Comparison of ENCODE assay signal across 23 cellular contexts in genomic region chr11:45984192-45984591, GRCh38.
A peak's percentile ranks its signal among the peaks of the same experiment; 100 is the strongest.
DNase-seq lines count a peak whose midpoint lies in the region; ATAC-seq and TF ChIP-seq lines count a peak whose summit lies in the region.
"Had no signal": no experiment of that assay in that cellular context is flagged by ENCODE, and none has a peak within 500 bp of the region (broad histone marks: within the 10 kb centered on the region; RNA-seq: fewer than 3 reads in every experiment).

No MANE protein-coding gene starts in this region.

- peaks cover 7% of the 10 kb centered on the region for H3K36me3 Mint-ChIP-seq in brain
- peaks cover 0 to 18% (median 4%) of the 10 kb centered on the region in 3 donors for H3K36me3 Mint-ChIP-seq in naive thymus-derived CD8-positive, alpha-beta T cell
- H3K36me3 Mint-ChIP-seq: activated naive CD4-positive, alpha-beta T cell treated with anti-CD3 and anti-CD28 coated beads, Interleukin-2, amount 50 U/mL, for 72 hours had no signal

- no peak for TF ChIP-seq CTCF in HEK293 (tag by site-specific recombination; IDR thresholded peaks at IDR 0.05)
- no peak for TF ChIP-seq CTCF in brain (conservative IDR thresholded peaks at IDR 0.05)

- DNase-seq in DMS 273 (lab: John Stamatoyannopoulos, UW; ENCODE audit: unreplicated experiment) (peak; percentile 59), occipital lobe (lab: John Stamatoyannopoulos, UW) (no peak), DMS153 (lab: John Stamatoyannopoulos, UW) (no peak)
- DNase-seq in naive thymus-derived CD8-positive, alpha-beta T cell, result no peak
- DNase-seq: activated CD4-positive, alpha-beta T cell treated with anti-CD3 and anti-CD28 coated beads for 48 hours; effector memory CD4-positive, alpha-beta T cell; foreskin melanocyte; GOT3; hippocampal formation; NCI-H1092; NCI-H187; NCI-H226; stimulated activated CD8-positive, alpha-beta memory T cell treated with anti-CD3 and anti-CD28 coated beads, Interleukin-4, amount 100 ng/mL, for 48 hours; stomach had no signal

- H3K4me1 Mint-ChIP-seq in brain, result peaks cover 69% of the 10 kb centered on the region
- H3K4me1 Mint-ChIP-seq in naive thymus-derived CD8-positive, alpha-beta T cell, result peaks cover 4 to 33% (median 17%) of the 10 kb centered on the region in 4 donors

- H3K27ac Mint-ChIP-seq in brain, result peak overlapping the region; percentile 37 to 95 (median 91)
- peak overlapping the region in 1 of 10 donors; percentile 71 for H3K27ac Mint-ChIP-seq in naive thymus-derived CD8-positive, alpha-beta T cell
- H3K27ac Mint-ChIP-seq: activated T-helper 1 cell treated with anti-CD3 and anti-CD28 coated beads, Interleukin-12 subunit alpha, Interleukin-12 subunit beta, Interleukin-2, Interleukin-4 antibody, amounts not matched to agents 30 ng/mL and 10 ng/mL and 1 ng/mL, durations not matched to agents 14 hours and 24 hours and 36 hours had no signal

- H3K4me3 Mint-ChIP-seq in brain, result peak overlapping the region in 4 of 5 experiments; percentile 19 to 76 (median 60)
- H3K4me3 Mint-ChIP-seq in naive thymus-derived CD8-positive, alpha-beta T cell, result no peak overlapping the region
- H3K4me3 Mint-ChIP-seq: activated T-helper 1 cell treated with anti-CD3 and anti-CD28 coated beads, Interleukin-12 subunit alpha, Interleukin-12 subunit beta, Interleukin-2, Interleukin-4 antibody, amounts not matched to agents 30 ng/mL and 10 ng/mL and 1 ng/mL, durations not matched to agents 14 hours and 24 hours and 36 hours; nephron had no signal

- H3K27ac ChIP-seq in HEK293 (ENCODE audit: extremely low read depth, low read depth, low read length), result no peak overlapping the region
- H3K27ac ChIP-seq in mesodermal cell (ENCODE audit: low read depth, low read length, severe bottlenecking), result peak overlapping the region; percentile 1
- H3K27ac ChIP-seq: stomach had no signal

- POLR2A ChIA-PET in HEK293 (lab: Yijun Ruan, JAX), result no interaction called here
- POLR2A ChIA-PET in naive thymus-derived CD8-positive, alpha-beta T cell (lab: Charles Lee), result no interaction called here

- no peaks in the 10 kb centered on the region for H3K27me3 Mint-ChIP-seq in brain
- no peaks in the 10 kb centered on the region for H3K27me3 Mint-ChIP-seq in naive thymus-derived CD8-positive, alpha-beta T cell

- CTCF ChIA-PET in HEK293 (lab: Yijun Ruan, JAX), result interaction anchor here (1.3 to 1.9 kb wide), 2 partner anchors 19 to 111 kb away, joined by 3 to 13 read pairs; no protein-coding TSS in a partner anchor

- peaks cover 5% of the 10 kb centered on the region for H3K4me1 ChIP-seq in HEK293 (ENCODE audit: control insufficient read depth, insufficient read depth, low read length)
- peaks cover 26% of the 10 kb centered on the region for H3K4me1 ChIP-seq in mesodermal cell (ENCODE audit: control insufficient read depth, insufficient read depth, low read length, poor library complexity, severe bottlenecking)

- peaks cover 0 to 6% of the 10 kb centered on the region in 2 experiments; a peak in 1 of 3 replicates for H3K36me3 ChIP-seq in HEK293 (ENCODE audit: control insufficient read depth in 2 of 2, insufficient read depth in 1 of 2, low read length in 2 of 2)
- H3K36me3 ChIP-seq in mesodermal cell (ENCODE audit: control insufficient read depth, insufficient read depth, low read length), result peaks cover 6% of the 10 kb centered on the region

- no peak for ATAC-seq in naive thymus-derived CD8-positive, alpha-beta T cell
- ATAC-seq in GM21723 (IDR thresholded peaks at IDR 0.05; ENCODE audit: unreplicated experiment), result no peak
- ATAC-seq: activated naive CD4-positive, alpha-beta T cell treated with anti-CD3 and anti-CD28 coated beads, Interleukin-2, amount 50 U/mL, for 72 hours; esophagus mucosa had no signal

- no peaks in the 10 kb centered on the region for H3K9me3 Mint-ChIP-seq in brain
- H3K9me3 Mint-ChIP-seq in naive thymus-derived CD8-positive, alpha-beta T cell, result no peaks in the 10 kb centered on the region
- H3K9me3 Mint-ChIP-seq: activated naive CD4-positive, alpha-beta T cell treated with anti-CD3 and anti-CD28 coated beads, Interleukin-2, amount 50 U/mL, for 72 hours; activated T-helper 1 cell treated with anti-CD3 and anti-CD28 coated beads, Interleukin-12 subunit alpha, Interleukin-12 subunit beta, Interleukin-2, Interleukin-4 antibody, amounts not matched to agents 30 ng/mL and 10 ng/mL and 1 ng/mL, durations not matched to agents 14 hours and 24 hours and 36 hours; nephron had no signal

- H3K4me3 ChIP-seq in HEK293 (ENCODE audit: low read depth, low read length) (no peak overlapping the region), mesodermal cell (ENCODE audit: extremely low read depth, insufficient read depth, low read length, poor library complexity, severe bottlenecking) (no peak overlapping the region)
- H3K4me3 ChIP-seq: stomach, tibial nerve had no signal

- H3K9me3 ChIP-seq in HEK293 (ENCODE audit: control insufficient read depth, insufficient read depth, low read depth, low read length) (no peaks in the 10 kb centered on the region), mesodermal cell (ENCODE audit: control insufficient read depth, low read length) (no peaks in the 10 kb centered on the region)
- H3K9me3 ChIP-seq: stomach, tibial nerve had no signal

- 85 to 88% methylated on average over 7 to 8 of the region's 9 CpGs for WGBS in mesodermal cell (ENCODE audit: insufficient coverage in 2 of 2), 2 experiments

TF ChIP-seq in HEK293, 187 proteins besides CTCF, POLR2A, EP300 and RAD21:
- TF ChIP-seq EGR2 (tag by site-specific recombination; IDR thresholded peaks at IDR 0.05; ENCODE audit: low read depth), result no peak
- peak; percentile 99 for TF ChIP-seq ZSCAN16 (tag by site-specific recombination; IDR thresholded peaks at IDR 0.05)
- no peak for TF ChIP-seq ZNF433 (tag by site-specific recombination; IDR thresholded peaks at IDR 0.05; ENCODE audit: low read depth)
- no peak for TF ChIP-seq AEBP2 (tag by site-specific recombination; IDR thresholded peaks at IDR 0.05; ENCODE audit: borderline replicate concordance)
- no peak for TF ChIP-seq ZNF248 (tag by site-specific recombination; IDR thresholded peaks at IDR 0.05)
- TF ChIP-seq KLF8 (tag by site-specific recombination; IDR thresholded peaks at IDR 0.05), result no peak
- TF ChIP-seq ZEB2 (tag by site-specific recombination; IDR thresholded peaks at IDR 0.05), result 0 out of 2 replicates have a peak, but pooled peaks have one; percentile 27
- 0 out of 2 replicates have a peak, but pooled peaks have one; percentile 51 for TF ChIP-seq IKZF3 (tag by site-specific recombination; IDR thresholded peaks at IDR 0.05)
- no peak for TF ChIP-seq ZFP37 (tag by site-specific recombination; IDR thresholded peaks at IDR 0.05)
- TF ChIP-seq ZIC2 (tag by site-specific recombination; IDR thresholded peaks at IDR 0.05), result 0 out of 2 replicates have a peak, but pooled peaks have one; percentile 31
- TF ChIP-seq ZNF416 (tag by site-specific recombination; IDR thresholded peaks at IDR 0.05), result no peak
- TF ChIP-seq ZNF596 (tag by site-specific recombination; IDR thresholded peaks at IDR 0.05), result no peak
- TF ChIP-seq INSM2 (tag by site-specific recombination; IDR thresholded peaks at IDR 0.05), result no peak
- TF ChIP-seq ZBTB17 (tag by site-specific recombination; IDR thresholded peaks at IDR 0.05), result 0 out of 2 replicates have a peak, but pooled peaks have one; percentile 36
- peak; percentile 30; the same call in 1 of the 2 replicates for TF ChIP-seq FEZF1 (tag by site-specific recombination; IDR thresholded peaks at IDR 0.05)
- TF ChIP-seq ZNF239 (tag by site-specific recombination; IDR thresholded peaks at IDR 0.05), result no peak

Comparison
In these comparisons a context has a peak if more than half of its experiments do, and no peak if none do; other contexts are left out.
1. H3K4me3 Mint-ChIP-seq: peak in brain (4 of 5); none in naive thymus-derived CD8-positive, alpha-beta T cell (0 of 10).